ENCODE assay signal across 8 cellular contexts in genomic region chr5:147887026-147887627, GRCh38. TPM values are rescaled to one million over a fixed set of nuclear protein-coding genes. Genes with fewer than 3 reads are reported as not detected.
A peak's percentile ranks its signal among the peaks of the same experiment; 100 is the strongest.
DNase-seq lines count a peak whose midpoint lies in the region; ATAC-seq and TF ChIP-seq lines count a peak whose summit lies in the region.

No MANE protein-coding gene starts in this region.

- no peaks in the 10 kb centered on the region for H4K20me1 ChIP-seq in KMS-11 (ENCODE audit: insufficient read depth)

- no peak overlapping the region for H2AFZ ChIP-seq in KMS-11 (ENCODE audit: low read depth)

- H3K27me3 Mint-ChIP-seq in glutamatergic neuron (ENCODE audit: unreplicated experiment) = no peaks in the 10 kb centered on the region

- H3K79me2 ChIP-seq in KMS-11 (ENCODE audit: insufficient read depth, low read depth) = no peaks in the 10 kb centered on the region

- ATAC-seq in upper lobe of right lung (peak; percentile 49), GM18502 (IDR thresholded peaks at IDR 0.05; ENCODE audit: poor library complexity, unreplicated experiment) (no peak)

- H3K9ac ChIP-seq in KMS-11 = no peak overlapping the region

- no peaks in the 10 kb centered on the region for H3K9me3 Mint-ChIP-seq in glutamatergic neuron (ENCODE audit: unreplicated experiment)

- no peak overlapping the region for H3K27ac ChIP-seq in KMS-11
- no peak overlapping the region for H3K27ac ChIP-seq in upper lobe of right lung

- DNase-seq in CD1c-positive myeloid dendritic cell (ENCODE audit: extremely low spot score) = peak; percentile 46
- DNase-seq in SK-N-DZ (ENCODE audit: low spot score) = peak; percentile 4
- no peak for DNase-seq in glutamatergic neuron
- no peak for DNase-seq in upper lobe of right lung
- DNase-seq in HK-2 (ENCODE audit: unreplicated experiment) = no peak
- DNase-seq in mesenteric fat pad (ENCODE audit: low spot score) = no peak

- peaks cover 2% of the 10 kb centered on the region for H3K4me1 Mint-ChIP-seq in glutamatergic neuron (ENCODE audit: low read depth, unreplicated experiment)

- peak; percentile 63 for TF ChIP-seq CTCF in KMS-11 (conservative IDR thresholded peaks at IDR 0.05; ENCODE audit: low read depth, low read length)
- TF ChIP-seq CTCF in glutamatergic neuron (IDR thresholded peaks at IDR 0.05; ENCODE audit: partially characterized antibody, unreplicated experiment) = peak; percentile 35
- TF ChIP-seq CTCF in upper lobe of right lung (IDR thresholded peaks at IDR 0.05) = peak; percentile 56

- H3K9me3 ChIP-seq in upper lobe of right lung = no peaks in the 10 kb centered on the region

- H3K4me1 ChIP-seq in KMS-11 (ENCODE audit: low read depth, poor library complexity, severe bottlenecking) (no peaks in the 10 kb centered on the region), upper lobe of right lung (no peaks in the 10 kb centered on the region)

- no peak overlapping the region for H3K4me3 Mint-ChIP-seq in glutamatergic neuron (ENCODE audit: unreplicated experiment)

- H3K27me3 ChIP-seq in KMS-11 (ENCODE audit: insufficient read depth, low read depth) = no peaks in the 10 kb centered on the region
- H3K27me3 ChIP-seq in upper lobe of right lung = no peaks in the 10 kb centered on the region

- H3K27ac Mint-ChIP-seq in glutamatergic neuron (ENCODE audit: unreplicated experiment) = no peak overlapping the region

- no peak overlapping the region for H3K4me2 ChIP-seq in KMS-11

- no peak overlapping the region for H3K4me3 ChIP-seq in KMS-11 (IDR thresholded peaks at IDR 0.05; ENCODE audit: insufficient read depth, low read depth, low read length)
- H3K4me3 ChIP-seq in upper lobe of right lung = no peak overlapping the region

- intact Hi-C loops in upper lobe of right lung (cut with DNase I) = no loop called here

- no peaks in the 10 kb centered on the region for H3K36me3 Mint-ChIP-seq in glutamatergic neuron (ENCODE audit: unreplicated experiment)

- H3K36me3 ChIP-seq in KMS-11 (ENCODE audit: insufficient read depth) (no peaks in the 10 kb centered on the region), upper lobe of right lung (no peaks in the 10 kb centered on the region)

RNA-seq across cellular contexts. Expression of gene SCGB3A2, which starts 8.6 kb away (rescaled TPM):
- not detected in 2 replicates for polyA plus RNA-seq in SK-N-DZ (2014; cell fraction: cytosol; rRNA removed)
- not detected in 2 replicates for polyA plus RNA-seq in SK-N-DZ (2014; cell fraction: nucleus; rRNA removed)
- total RNA-seq in glutamatergic neuron (ENCODE audit: unreplicated experiment) = 1.2 TPM
- total RNA-seq in upper lobe of right lung = 186 TPM
- not detected for total RNA-seq in mesenteric fat pad

RNA-seq across cellular contexts. Expression of gene C5orf46, which starts 19.2 kb away (rescaled TPM):
- not detected in 2 replicates for polyA plus RNA-seq in SK-N-DZ (2014; cell fraction: cytosol; rRNA removed)
- polyA plus RNA-seq in SK-N-DZ (2014; cell fraction: nucleus; rRNA removed) = not detected in 2 replicates
- total RNA-seq in glutamatergic neuron (ENCODE audit: unreplicated experiment) (not detected), upper lobe of right lung (not detected), mesenteric fat pad (not detected)

RNA-seq across cellular contexts. Expression of gene SPINK1, which starts 55.7 kb away (rescaled TPM):
- not detected in 2 replicates for polyA plus RNA-seq in SK-N-DZ (2014; cell fraction: cytosol; rRNA removed)
- not detected in 2 replicates for polyA plus RNA-seq in SK-N-DZ (2014; cell fraction: nucleus; rRNA removed)
- total RNA-seq in glutamatergic neuron (ENCODE audit: unreplicated experiment) = not detected
- total RNA-seq in upper lobe of right lung = not detected
- 3.7 TPM for total RNA-seq in mesenteric fat pad

Comparison
In these comparisons a context has a peak if more than half of its experiments do, and no peak if none do; other contexts are left out.
1. DNase-seq: peak in CD1c-positive myeloid dendritic cell (single experiment) and SK-N-DZ (single experiment); none in glutamatergic neuron (single experiment), upper lobe of right lung (single experiment), HK-2 (single experiment) and mesenteric fat pad (single experiment).
2. RNA of gene SCGB3A2, which starts 8.6 kb away (total RNA-seq): 186 TPM in upper lobe of right lung (single experiment); 1.2 TPM in glutamatergic neuron (single experiment) and not detected in mesenteric fat pad (single experiment); every median in the first group is over 10 times any median in the second.
3. Peak in every context shown above with its lines, with median percentiles within 50 percentile points of each other: CTCF ChIP-seq.